23 cellular contexts compared by ENCODE assay signal in the genomic region with DNA sequence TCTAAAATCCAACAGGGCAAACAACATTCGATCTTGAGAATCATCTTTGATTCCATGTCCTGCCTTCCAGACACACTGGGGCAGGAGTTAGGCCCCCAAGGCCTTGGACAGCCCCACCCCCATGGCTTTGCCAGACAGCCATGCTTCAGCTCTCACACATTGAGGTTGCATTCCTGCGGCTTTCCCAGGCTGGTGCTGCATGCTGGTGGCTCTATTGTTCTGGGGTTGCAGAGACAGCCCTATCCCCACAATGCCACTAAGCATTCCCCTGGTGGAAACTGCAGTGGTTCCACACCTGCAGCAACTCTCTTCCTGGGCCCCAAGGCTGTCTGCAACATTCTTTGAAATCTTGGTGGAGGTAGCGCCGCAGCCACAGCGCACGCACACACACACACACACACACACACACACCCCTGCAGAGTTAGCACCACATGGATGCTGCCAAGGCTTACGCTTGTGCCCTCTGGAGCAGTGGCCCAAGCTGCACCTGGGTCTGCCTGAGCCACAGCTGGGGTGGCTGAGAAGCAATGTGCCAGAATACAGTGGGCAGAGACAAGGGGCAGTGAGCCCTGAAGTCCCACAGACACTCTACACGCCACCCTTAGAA. TPM values are rescaled to one million over a fixed set of nuclear protein-coding genes. Genes with fewer than 3 reads are reported as not detected.
DNase-seq lines count a peak whose midpoint lies in the region; ATAC-seq and TF ChIP-seq lines count a peak whose summit lies in the region.
"Had no signal": no experiment of that assay in that cellular context is flagged by ENCODE, and none has a peak within 500 bp of the region (broad histone marks: within the 10 kb centered on the region; RNA-seq: fewer than 3 reads in every experiment).

No MANE protein-coding gene starts in this region.

- intact Hi-C loops in right lobe of liver (cut with DNase I): no loop called here
- intact Hi-C loops in aorta (cut with DNase I): no loop called here

- H3K27ac ChIP-seq in right lobe of liver: no peak overlapping the region
- H3K27ac ChIP-seq in aorta (ENCODE audit: low read depth in 1 of 2, low read length in 2 of 2): no peak overlapping the region
- H3K27ac ChIP-seq in brain microvascular endothelial cell: no peak overlapping the region
- H3K27ac ChIP-seq: C4-2B, epithelial cell of prostate, thoracic aorta had no signal

- in situ Hi-C loops in brain microvascular endothelial cell (cut with HindIII; ENCODE audit: low pct_ligation_motif_present, low sequenced_read_pairs): no loop called here

- H3K4me3 ChIP-seq in right lobe of liver (no peak overlapping the region), aorta (ENCODE audit: low read length in 2 of 2) (no peak overlapping the region), brain microvascular endothelial cell (ENCODE audit: low read depth, low read length) (no peak overlapping the region)
- H3K4me3 ChIP-seq: dorsolateral prefrontal cortex, GM12878, HAP-1, thoracic aorta had no signal

- ATAC-seq in right lobe of liver: peak in 3 of 4 donors; percentile 41 to 51 (median 47)
- ATAC-seq in omental fat pad (ENCODE audit: low FRiP score): no peak
- no peak for ATAC-seq in aorta (ENCODE audit: low FRiP score)
- ATAC-seq: GM12878, left colon had no signal

- peak; percentile 59 for DNase-seq in EH (ENCODE audit: low read depth)
- peak; percentile 77 for DNase-seq in M059J (ENCODE audit: low read depth)
- peak; percentile 73 for DNase-seq in ecto neural progenitor cell (ENCODE audit: low spot score)
- DNase-seq in right lobe of liver: no peak
- no peak for DNase-seq in omental fat pad (ENCODE audit: low spot score)
- DNase-seq in aorta: no peak
- DNase-seq in brain microvascular endothelial cell: no peak
- no peak for DNase-seq in SK-N-DZ (ENCODE audit: low spot score)
- DNase-seq: activated CD4-positive, alpha-beta T cell treated with anti-CD3 and anti-CD28 coated beads, Interleukin-2, amount 10 ng/mL, durations not matched to agents 24 days and 14 days; activated naive CD8-positive, alpha-beta T cell treated with anti-CD3 and anti-CD28 coated beads, Interleukin-2, amount 10 ng/mL, durations not matched to agents 7 days and 5 days; caudate nucleus; dorsolateral prefrontal cortex; left colon; NCI-H1436 treated with DMSO at 0.1 percent for 48 hours; NCI-H2171; NCI-H526; stimulated activated CD4-positive, alpha-beta T cell treated with anti-CD3 and anti-CD28 coated beads, Interleukin-1b, Interleukin-23, amount 100 ng/mL, for 48 hours; stimulated activated naive CD4-positive, alpha-beta T cell had no signal

- 72% methylated on average over 2 of the region's 8 CpGs for WGBS in right lobe of liver (ENCODE audit: insufficient coverage, low coverage, low lambda C conversion rate, missing lambda C conversion rate)
- WGBS in aorta, 2 donors: 82% methylated on average over 8 of the region's 8 CpGs

- TF ChIP-seq POLR2A in right lobe of liver (IDR thresholded peaks at IDR 0.05): no peak

- H3K27me3 ChIP-seq in right lobe of liver (no peaks in the 10 kb centered on the region), aorta (ENCODE audit: control insufficient read depth in 1 of 2, insufficient read depth in 2 of 2, low read length in 1 of 2) (no peaks in the 10 kb centered on the region), brain microvascular endothelial cell (replicated peaks) (no peaks in the 10 kb centered on the region)
- H3K27me3 ChIP-seq: dorsolateral prefrontal cortex had no signal

- H3K9me3 ChIP-seq in right lobe of liver (no peaks in the 10 kb centered on the region), aorta (ENCODE audit: control insufficient read depth, low read length) (no peaks in the 10 kb centered on the region)
- H3K9me3 ChIP-seq: HAP-1, thoracic aorta had no signal

- TF ChIP-seq CTCF in right lobe of liver (IDR thresholded peaks at IDR 0.05) (no peak), omental fat pad (IDR thresholded peaks at IDR 0.05) (no peak), brain microvascular endothelial cell (IDR thresholded peaks at IDR 0.05; ENCODE audit: low read depth, low read length, missing control alignments) (no peak)

- H3K36me3 ChIP-seq in right lobe of liver (peaks cover 0 to 14% (median 5%) of the 10 kb centered on the region in 4 donors), aorta (ENCODE audit: control insufficient read depth in 1 of 2, insufficient read depth in 2 of 2, low read length in 1 of 2) (no peaks in the 10 kb centered on the region), brain microvascular endothelial cell (replicated peaks) (no peaks in the 10 kb centered on the region)
- H3K36me3 ChIP-seq: HAP-1, thoracic aorta had no signal

- H3K4me1 ChIP-seq in right lobe of liver: peaks cover 0 to 8% (median 0%) of the 10 kb centered on the region in 4 donors
- no peaks in the 10 kb centered on the region for H3K4me1 ChIP-seq in aorta (ENCODE audit: control insufficient read depth in 1 of 2, insufficient read depth in 2 of 2, low read length in 2 of 2)
- H3K4me1 ChIP-seq: HAP-1 had no signal

RNA-seq across cellular contexts. Expression of a gene that starts 21.4 kb away (rescaled TPM):
- total RNA-seq in M059J (2014; rRNA removed; shearing (Covaris generic)): 7.9 and 17.3 TPM in 2 replicates
- total RNA-seq in right lobe of liver (10 to 100 TPM; 33.1 to 73.4 (median 56.6) TPM), omental fat pad (10 to 100 TPM in 2 of 4 donors, 1 to 10 TPM in 2; 5.1 to 15.6 (median 9.4) TPM), aorta (10 to 100 TPM; 12.6 to 20.7 TPM)
- polyA plus RNA-seq in aorta: 10 to 100 TPM in 1 of 2 donors, 1 to 10 TPM in 1; 6.3 to 17.0 TPM
- polyA plus RNA-seq in SK-N-DZ (2014; cell fraction: cytosol; rRNA removed): 10.3 and 14.5 TPM in 2 replicates
- polyA plus RNA-seq in SK-N-DZ (2014; cell fraction: nucleus; rRNA removed): 29.5 and 36.3 TPM in 2 replicates

Comparison
In these comparisons a context has a peak if more than half of its experiments do, and no peak if none do; other contexts are left out.
1. DNase-seq: peak in EH (single experiment), M059J (single experiment) and ecto neural progenitor cell (single experiment); none in right lobe of liver (0 of 3), omental fat pad (single experiment), aorta (0 of 2), brain microvascular endothelial cell (single experiment) and SK-N-DZ (single experiment).
2. ATAC-seq: peak in right lobe of liver (3 of 4); none in omental fat pad (single experiment) and aorta (single experiment).